12 cellular contexts compared by ENCODE assay signal in the genomic region with DNA sequence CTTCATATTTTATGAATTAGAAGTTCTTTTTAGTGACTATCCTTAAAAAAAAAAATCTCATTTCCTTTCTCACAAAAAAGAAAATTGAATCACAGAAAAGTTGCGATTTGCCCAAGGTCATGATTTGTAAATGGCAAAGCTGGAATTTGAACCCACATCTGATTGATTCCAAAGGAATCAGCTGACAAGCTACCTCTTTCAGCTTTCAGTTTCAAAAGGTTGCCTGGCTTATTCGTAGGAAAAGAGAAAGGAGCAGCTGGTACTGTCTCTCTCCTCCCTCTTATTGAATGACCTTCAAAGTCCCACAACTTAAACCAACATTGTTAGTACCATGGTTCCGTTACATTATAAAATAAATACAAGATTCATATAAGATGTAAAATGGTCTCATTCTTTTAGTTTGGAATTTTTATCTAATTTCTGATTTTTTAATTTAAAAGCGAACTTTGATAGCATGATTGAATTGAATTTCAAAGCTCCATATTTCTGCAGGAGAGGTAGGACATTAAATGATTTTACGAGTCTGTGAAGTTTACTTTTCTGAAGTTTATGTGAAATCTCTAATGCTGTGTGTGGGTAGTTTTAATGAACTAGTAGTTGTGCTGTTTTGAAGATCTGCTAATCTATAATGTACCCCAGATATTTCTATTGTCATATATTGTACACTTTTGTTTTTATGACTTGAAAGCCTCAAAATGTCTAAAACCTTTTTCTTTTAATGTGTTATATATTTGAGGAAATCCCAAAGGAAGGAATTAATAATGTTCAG. TPM values are rescaled to one million over a fixed set of nuclear protein-coding genes. Genes with fewer than 3 reads are reported as not detected.
DNase-seq lines count a peak whose midpoint lies in the region; FAIRE-seq and TF ChIP-seq lines count a peak whose summit lies in the region.
"Had no signal": no experiment of that assay in that cellular context is flagged by ENCODE, and none has a peak within 500 bp of the region (broad histone marks: within the 10 kb centered on the region; RNA-seq: fewer than 3 reads in every experiment).

No MANE protein-coding gene starts in this region.

- no peak overlapping the region for H2AFZ ChIP-seq in H1 (ENCODE audit: low read length)

- H2BK5ac ChIP-seq in H1 (ENCODE audit: low read depth, low read length), result no peak overlapping the region

- H3K23me2 ChIP-seq in H1 (ENCODE audit: low read depth, low read length), result no peaks in the 10 kb centered on the region

- peak overlapping the region; percentile 10 for H3K4me3 Mint-ChIP-seq in osteocyte (ENCODE audit: unreplicated experiment)
- H3K4me3 Mint-ChIP-seq: T-helper 17 cell had no signal

- TF ChIP-seq CTCF in H1 (IDR thresholded peaks at IDR 0.05; ENCODE audit: control extremely low read depth in 1 of 3, insufficient read depth in 1 of 3, low read depth in 1 of 3, low read length in 3 of 3), result no peak
- TF ChIP-seq CTCF in osteocyte (IDR thresholded peaks at IDR 0.05), result no peak
- no peak for TF ChIP-seq CTCF in A673 (conservative IDR thresholded peaks at IDR 0.05; ENCODE audit: low read depth, low read length)

- no peaks in the 10 kb centered on the region for H3K36me3 Mint-ChIP-seq in osteocyte (ENCODE audit: unreplicated experiment)

- H4K5ac ChIP-seq in H1 (ENCODE audit: insufficient read length, low read depth, low read length), result no peak overlapping the region

- no peak overlapping the region for H3K14ac ChIP-seq in H1 (ENCODE audit: insufficient read length)

- TF ChIP-seq POLR2A in H1 (IDR thresholded peaks at IDR 0.05; ENCODE audit: control extremely low read depth in 1 of 2, low read depth in 2 of 2, low read length in 2 of 2), result no peak

- no peaks in the 10 kb centered on the region for H4K20me1 ChIP-seq in H1 (replicated peaks in 1 of 2; ENCODE audit: control insufficient read depth in 1 of 2, insufficient read depth in 2 of 2, low read length in 2 of 2)

- H3K27ac Mint-ChIP-seq in osteocyte (ENCODE audit: unreplicated experiment), result peak overlapping the region; percentile 83
- H3K27ac Mint-ChIP-seq: T-helper 17 cell had no signal

- no peak for DNase-seq in GM18507 (ENCODE audit: extremely low spot score, insufficient read length, low read depth)
- peak; percentile 51 for DNase-seq in OCI-M1 (lab: John Stamatoyannopoulos, UW)
- no peak for DNase-seq in H1 (ENCODE audit: low read depth in 1 of 2, low spot score in 2 of 2)
- no peak for DNase-seq in osteocyte (ENCODE audit: extremely low spot score, unreplicated experiment)
- DNase-seq in A673 (ENCODE audit: low spot score), result no peak
- DNase-seq in NCI-H2107 (lab: John Stamatoyannopoulos, UW), result no peak
- DNase-seq in NCI-H1417 treated with DMSO at 0.1 percent for 48 hours (lab: John Stamatoyannopoulos, UW), result no peak
- no peak for DNase-seq in hypothalamus (lab: John Stamatoyannopoulos, UW)
- DNase-seq: naive B cell, substantia nigra, T-helper 17 cell had no signal

- H3K79me2 ChIP-seq in H1 (ENCODE audit: control insufficient read depth in 1 of 2, insufficient read depth in 2 of 2, low read length in 2 of 2), result peaks cover 0 to 8% of the 10 kb centered on the region in 2 experiments; a peak in 1 of 4 replicates

- no peaks in the 10 kb centered on the region for H3K9me3 Mint-ChIP-seq in osteocyte (ENCODE audit: unreplicated experiment)
- H3K9me3 Mint-ChIP-seq: naive B cell had no signal

- CTCF ChIA-PET in H1 (lab: Charles Lee; ENCODE audit: partially characterized antibody) (interaction anchor here (0.6 to 1.3 kb wide), 4 partner anchors 14 to 172 kb away, joined by 3 read pairs; no protein-coding TSS in a partner anchor), A673 (lab: Charles Lee) (no interaction called here)

- H3K23ac ChIP-seq in H1 (ENCODE audit: insufficient read length), result no peak overlapping the region

- H3K4me1 ChIP-seq in H1 (replicated peaks in 1 of 4; ENCODE audit: control insufficient read depth in 3 of 4, insufficient read depth in 4 of 4, low read length in 3 of 4), result peaks cover 0 to 5% (median 4%) of the 10 kb centered on the region in 4 experiments; a peak in 5 of 7 replicates
- peaks cover 32% of the 10 kb centered on the region for H3K4me1 ChIP-seq in A673 (ENCODE audit: insufficient read depth, low read length, poor library complexity, severe bottlenecking)

- no peaks in the 10 kb centered on the region for H3K36me3 ChIP-seq in H1 (ENCODE audit: control insufficient read depth in 2 of 4, insufficient read depth in 4 of 4, low read length in 3 of 4)
- H3K36me3 ChIP-seq in A673 (ENCODE audit: insufficient read depth, low read length, poor library complexity, severe bottlenecking), result no peaks in the 10 kb centered on the region

- H2BK15ac ChIP-seq in H1 (ENCODE audit: low read length), result no peak overlapping the region

- H3K56ac ChIP-seq in H1 (replicated peaks; ENCODE audit: insufficient read length, low read depth, low read length), result no peak overlapping the region

- intact Hi-C loops in A673 (cut with micrococcal nuclease; ENCODE audit: unreplicated experiment), result no loop called here

- no peak overlapping the region for H2BK120ac ChIP-seq in H1 (replicated peaks; ENCODE audit: low read depth, low read length)

- no peak for TF ChIP-seq EP300 in H1 (IDR thresholded peaks at IDR 0.05; ENCODE audit: borderline replicate concordance in 1 of 2, low read depth in 2 of 2, low read length in 2 of 2)

- POLR2A ChIA-PET in H1 (lab: Charles Lee; ENCODE audit: partially characterized antibody) (interaction anchor here (1.5 kb wide), 1 partner anchor 11 kb away, joined by 3 read pairs; no protein-coding TSS in a partner anchor), A673 (lab: Charles Lee; ENCODE audit: low non-redundant PET) (interaction anchor here (0.8 kb wide), 1 partner anchor 408 kb away, joined by 4 read pairs; no protein-coding TSS in a partner anchor)

- no peaks in the 10 kb centered on the region for H3K79me1 ChIP-seq in H1 (ENCODE audit: low read depth, low read length)

- H3K4ac ChIP-seq in H1 (replicated peaks; ENCODE audit: insufficient read length, low read depth, low read length), result no peak overlapping the region

- H3K4me1 Mint-ChIP-seq in osteocyte (ENCODE audit: unreplicated experiment), result peaks cover 38% of the 10 kb centered on the region

- H3K4me3 ChIP-seq in H1 (ENCODE audit: extremely low read depth in 1 of 4, insufficient read depth in 2 of 4, low read depth in 3 of 4, low read length in 4 of 4) (no peak overlapping the region), A673 (ENCODE audit: low read depth, low read length, poor library complexity, severe bottlenecking) (no peak overlapping the region)

- no peaks in the 10 kb centered on the region for H3K27me3 Mint-ChIP-seq in osteocyte (ENCODE audit: unreplicated experiment)
- H3K27me3 Mint-ChIP-seq: naive B cell, T-helper 17 cell had no signal

- no peak for TF ChIP-seq RAD21 in H1 (IDR thresholded peaks at IDR 0.05 in 1 of 2, conservative IDR thresholded peaks at IDR 0.05 in 1 of 2; ENCODE audit: low read depth in 2 of 2, low read length in 2 of 2)

- no peak overlapping the region for H3K27ac ChIP-seq in H1 (ENCODE audit: low read depth, low read length)
- H3K27ac ChIP-seq in A673 (ENCODE audit: low read depth, low read length, poor library complexity, severe bottlenecking), result no peak overlapping the region
- H3K27ac ChIP-seq: C4-2B had no signal

- H3K18ac ChIP-seq in H1 (ENCODE audit: extremely low read depth, low read length), result no peak overlapping the region

- H3K4me2 ChIP-seq in H1 (ENCODE audit: insufficient read depth in 1 of 2, low read depth in 2 of 2, low read length in 2 of 2), result no peak overlapping the region

- H3K27me3 ChIP-seq in H1 (replicated peaks in 1 of 4; ENCODE audit: control insufficient read depth in 3 of 4, extremely low read depth in 1 of 4, insufficient read depth in 3 of 4, low read length in 3 of 4), result no peaks in the 10 kb centered on the region
- no peaks in the 10 kb centered on the region for H3K27me3 ChIP-seq in A673 (replicated peaks; ENCODE audit: insufficient read depth, low read depth, low read length, poor library complexity)

- peak; percentile 21 for FAIRE-seq in GM18507 (lab: Jason Lieb, UNC)
- FAIRE-seq in H1 (lab: Jason Lieb, UNC), result peak; percentile 69

- no peak overlapping the region for H2BK20ac ChIP-seq in H1 (ENCODE audit: low read length)

- 84% methylated on average over 5 of the region's 5 CpGs; no CpG with 5 or more reads in 1 of the 2 experiments for WGBS in H1 (ENCODE audit: extremely low coverage in 1 of 2, insufficient coverage in 1 of 2, insufficient read length in 1 of 2, insufficient replicate concordance in 2 of 2, low coverage in 1 of 2, low lambda C conversion rate in 2 of 2, missing lambda C conversion rate in 1 of 2), 2 experiments

- H2AK5ac ChIP-seq in H1 (ENCODE audit: low read depth, low read length), result no peak overlapping the region

- H3K9ac ChIP-seq in H1 (replicated peaks in 1 of 4; ENCODE audit: extremely low read depth in 1 of 4, low read depth in 3 of 4, low read length in 3 of 4), result no peak overlapping the region

- no peak overlapping the region for H2BK12ac ChIP-seq in H1 (ENCODE audit: low read depth, low read length)

- H4K91ac ChIP-seq in H1 (replicated peaks; ENCODE audit: insufficient read length, low read length), result no peak overlapping the region

- H3K9me3 ChIP-seq in H1 (ENCODE audit: insufficient read depth in 2 of 2, low read depth in 1 of 2, low read length in 1 of 2) (no peaks in the 10 kb centered on the region), A673 (ENCODE audit: low read depth, low read length, poor library complexity, severe bottlenecking) (no peaks in the 10 kb centered on the region)

- no TSS peak for BruUV-seq in A673 (replicated peaks; lab: Mats Ljungman, UMichigan)

- no peak overlapping the region for H4K8ac ChIP-seq in H1 (ENCODE audit: extremely low read depth, insufficient read depth, low read length)

TF ChIP-seq in H1, 55 proteins besides CTCF, POLR2A, EP300 and RAD21 (continues in another document):
- TF ChIP-seq SP2 (IDR thresholded peaks at IDR 0.05; ENCODE audit: low read length) (no peak), CTBP2 (IDR thresholded peaks at IDR 0.05; ENCODE audit: borderline replicate concordance, insufficient read depth, insufficient read length, low read length) (no peak), RBBP5 (IDR thresholded peaks at IDR 0.05; ENCODE audit: borderline replicate concordance, low read depth, low read length) (no peak), EGR1 (IDR thresholded peaks at IDR 0.05; ENCODE audit: borderline replicate concordance, low read depth, low read length) (no peak)

RNA-seq across cellular contexts. Expression of gene KCTD4, which starts 18.5 kb away (rescaled TPM):
- total RNA-seq in H1 (2021; fragmentation: NEBNext Ultra II Directional; extraction: Animal tissue kit (Norgen Biotek cat#: 25700)), result not detected in 2 replicates
- not detected in 2 replicates for polyA plus RNA-seq in H1 (2011; rRNA removed)
- not detected for polyA plus RNA-seq in H1 (2011; cell fraction: cytosol; rRNA removed)
- polyA plus RNA-seq in H1 (2011; cell fraction: nucleus; rRNA removed), result not detected
- polyA plus RNA-seq in H1 (2012, experiment 1 of 2), result not detected in 4 replicates
- not detected for polyA plus RNA-seq in H1 (2012, experiment 2 of 2)
- polyA plus RNA-seq in H1 (2013, experiment 1 of 2), result not detected
- polyA plus RNA-seq in H1 (2013, experiment 2 of 2), result not detected
- not detected in 2 replicates for polyA minus RNA-seq in H1 (2011; rRNA and poly(A)+ RNA removed)
- polyA minus RNA-seq in H1 (2011; cell fraction: cytosol; rRNA and poly(A)+ RNA removed), result not detected
- polyA minus RNA-seq in H1 (2011; cell fraction: nucleus; rRNA and poly(A)+ RNA removed), result not detected
- total RNA-seq in osteocyte (not detected in 2 replicates), A673 (2021) (not detected in 2 replicates)
- total RNA-seq: T-helper 17 cell had no signal
